Comparison of ENCODE assay signal across 28 cellular contexts in the genomic region with DNA sequence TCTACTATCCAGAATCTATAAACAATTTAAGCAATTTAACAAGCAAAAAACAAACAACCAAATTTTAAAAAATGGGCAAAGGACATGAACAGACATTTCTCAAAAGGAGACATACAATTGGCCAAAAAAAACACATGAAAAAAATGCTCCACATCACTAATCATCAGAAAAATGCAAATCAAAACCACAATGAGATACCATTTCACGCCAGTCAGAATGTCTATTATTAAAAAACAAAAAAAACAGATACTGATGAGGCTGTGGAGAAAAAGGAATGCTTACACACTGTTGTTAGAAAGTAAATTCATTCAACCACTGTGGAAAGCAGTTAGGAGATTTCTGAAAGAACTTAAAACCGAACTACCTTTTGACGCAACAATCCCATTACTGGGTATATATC.
DNase-seq lines count a peak whose midpoint lies in the region; ATAC-seq, FAIRE-seq and TF ChIP-seq lines count a peak whose summit lies in the region.
"Had no signal": no experiment of that assay in that cellular context is flagged by ENCODE, and none has a peak within 500 bp of the region (broad histone marks: within the 10 kb centered on the region; RNA-seq: fewer than 3 reads in every experiment).

No MANE protein-coding gene starts in this region.

- no peaks in the 10 kb centered on the region for H3K27me3 Mint-ChIP-seq in astrocyte (ENCODE audit: low read depth, unreplicated experiment)
- H3K27me3 Mint-ChIP-seq: CD4-positive, alpha-beta memory T cell had no signal

- no peaks in the 10 kb centered on the region for H3K4me1 ChIP-seq in astrocyte (ENCODE audit: insufficient read depth, low read length)
- no peaks in the 10 kb centered on the region for H3K4me1 ChIP-seq in ovary (ENCODE audit: insufficient read depth)
- H3K4me1 ChIP-seq in gastrocnemius medialis = no peaks in the 10 kb centered on the region
- H3K4me1 ChIP-seq: BE2C, BLaER1 had no signal

- no peak overlapping the region for H2AFZ ChIP-seq in astrocyte (ENCODE audit: low read depth, low read length)

- peaks cover 11% of the 10 kb centered on the region for H3K9me3 Mint-ChIP-seq in astrocyte (ENCODE audit: unreplicated experiment)

- H3K36me3 ChIP-seq in astrocyte (ENCODE audit: insufficient read depth, low read length) (no peaks in the 10 kb centered on the region), ovary (no peaks in the 10 kb centered on the region), gastrocnemius medialis (no peaks in the 10 kb centered on the region)
- H3K36me3 ChIP-seq: BE2C, BLaER1 had no signal

- ATAC-seq in gastrocnemius medialis = no peak

- no peak overlapping the region for H3K4me3 Mint-ChIP-seq in astrocyte (ENCODE audit: unreplicated experiment)
- H3K4me3 Mint-ChIP-seq: CD14-positive monocyte; CD4-positive, alpha-beta memory T cell; CD4-positive, CD25-positive, alpha-beta regulatory T cell; CD8-positive, alpha-beta memory T cell had no signal

- H3K4me3 ChIP-seq in astrocyte (ENCODE audit: insufficient read depth, low read depth, low read length) (no peak overlapping the region), ovary (no peak overlapping the region), gastrocnemius medialis (no peak overlapping the region)
- H3K4me3 ChIP-seq: BLaER1 had no signal

- TF ChIP-seq CTCF in astrocyte (IDR thresholded peaks at IDR 0.05; ENCODE audit: insufficient read depth, low read depth, low read length) = no peak
- TF ChIP-seq CTCF in ovary (IDR thresholded peaks at IDR 0.05) = no peak
- no peak for TF ChIP-seq CTCF in gastrocnemius medialis (IDR thresholded peaks at IDR 0.05 in 4 of 5, conservative IDR thresholded peaks at IDR 0.05 in 1 of 5)

- no peaks in the 10 kb centered on the region for H4K20me1 ChIP-seq in astrocyte (ENCODE audit: insufficient read depth, low read length)
- H4K20me1 ChIP-seq: BLaER1 had no signal

- H3K9ac ChIP-seq in astrocyte (ENCODE audit: low read length) = no peak overlapping the region
- H3K9ac ChIP-seq: BLaER1 had no signal

- DNase-seq in EH (ENCODE audit: low read depth) = peak; percentile 41
- peak; percentile 37 for DNase-seq in LHCN-M2 (ENCODE audit: low read depth)
- DNase-seq in astrocyte (ENCODE audit: low read depth) = peak; percentile 65
- DNase-seq in iris pigment epithelial cell (ENCODE audit: low read depth) = peak; percentile 26
- no peak for DNase-seq in NCI-H1417 (lab: John Stamatoyannopoulos, UW)
- DNase-seq in ovary = no peak
- DNase-seq in gastrocnemius medialis = no peak
- DNase-seq in MV-4-11 (lab: John Stamatoyannopoulos, UW) = no peak
- DNase-seq: 8988T; ACHN; BE2C; C1 segment of cervical spinal cord; CD4-positive, alpha-beta memory T cell; CD4-positive, CD25-positive, alpha-beta regulatory T cell; CD8-positive, alpha-beta memory T cell; COR-L47; DMS 273 treated with DMSO at 0.1 percent for 48 hours; DMS153; DMS53; DMS79; DND-41; GF-D8 had no signal

- FAIRE-seq in astrocyte (lab: Jason Lieb, UNC) = no peak
- FAIRE-seq: A204.1, G401.6, GM12891, GM19239 had no signal

- no peak for TF ChIP-seq EP300 in ovary (IDR thresholded peaks at IDR 0.05)

- peaks cover 8% of the 10 kb centered on the region for H3K4me1 Mint-ChIP-seq in astrocyte (ENCODE audit: low read depth, unreplicated experiment)
- H3K4me1 Mint-ChIP-seq: CD4-positive, CD25-positive, alpha-beta regulatory T cell; CD8-positive, alpha-beta memory T cell had no signal

- intact Hi-C loops in ovary (cut with DNase I) (no loop called here), gastrocnemius medialis (cut with DNase I; ENCODE audit: low total_unique reads) (no loop called here)

- H3K27me3 ChIP-seq in astrocyte (ENCODE audit: insufficient read depth, low read length) (no peaks in the 10 kb centered on the region), ovary (no peaks in the 10 kb centered on the region), gastrocnemius medialis (no peaks in the 10 kb centered on the region)
- H3K27me3 ChIP-seq: BE2C, BLaER1 had no signal

- WGBS in ovary, 3 donors = 82 to 91% (median 83%) methylated on average over 3 of the region's 3 CpGs

- H3K4me2 ChIP-seq in astrocyte (ENCODE audit: low read length) = no peak overlapping the region
- H3K4me2 ChIP-seq: BLaER1 had no signal

- H3K27ac ChIP-seq in astrocyte (ENCODE audit: low read depth, low read length) (no peak overlapping the region), ovary (no peak overlapping the region), gastrocnemius medialis (no peak overlapping the region)
- H3K27ac ChIP-seq: BLaER1 had no signal

- no peaks in the 10 kb centered on the region for H3K36me3 Mint-ChIP-seq in astrocyte (ENCODE audit: low read depth, unreplicated experiment)
- H3K36me3 Mint-ChIP-seq: CD14-positive monocyte; CD4-positive, alpha-beta memory T cell; CD4-positive, CD25-positive, alpha-beta regulatory T cell; CD8-positive, alpha-beta memory T cell had no signal

- in situ Hi-C loops in gastrocnemius medialis (cut with MboI; ENCODE audit: low sequenced_read_pairs in 4 of 4) = loop anchor here in 1 of 4 donors (25.0 kb wide), 1 partner anchor 119 kb away; no protein-coding TSS in a partner anchor

- no peak for TF ChIP-seq POLR2A in ovary (IDR thresholded peaks at IDR 0.05)
- TF ChIP-seq POLR2A in gastrocnemius medialis (IDR thresholded peaks at IDR 0.05) = no peak

- H3K9me3 ChIP-seq in astrocyte (ENCODE audit: insufficient read depth, low read depth, low read length) = no peaks in the 10 kb centered on the region
- H3K9me3 ChIP-seq in ovary = no peaks in the 10 kb centered on the region
- H3K9me3 ChIP-seq in gastrocnemius medialis = no peaks in the 10 kb centered on the region
- H3K9me3 ChIP-seq: BE2C had no signal

- H3K79me2 ChIP-seq in astrocyte (ENCODE audit: insufficient read depth, low read length) = no peaks in the 10 kb centered on the region

- no peak overlapping the region for H3K27ac Mint-ChIP-seq in astrocyte (ENCODE audit: unreplicated experiment)
- H3K27ac Mint-ChIP-seq: CD14-positive monocyte; CD4-positive, alpha-beta memory T cell; CD4-positive, CD25-positive, alpha-beta regulatory T cell; CD8-positive, alpha-beta memory T cell had no signal

Comparison
In these comparisons a context has a peak if more than half of its experiments do, and no peak if none do; other contexts are left out.
1. DNase-seq: peak in EH (single experiment), LHCN-M2 (single experiment), astrocyte (single experiment) and iris pigment epithelial cell (single experiment); none in NCI-H1417 (0 of 3), ovary (0 of 5), gastrocnemius medialis (0 of 2) and MV-4-11 (single experiment).